In genomic region chr3:52537726-52538421, GRCh38 we compare ENCODE assay signal across 8 cellular contexts. TPM values are rescaled to one million over a fixed set of nuclear protein-coding genes. Genes with fewer than 3 reads are reported as not detected.
DNase-seq lines count a peak whose midpoint lies in the region; ATAC-seq and TF ChIP-seq lines count a peak whose summit lies in the region.

No MANE protein-coding gene starts in this region.

- H3F3A ChIP-seq in SK-N-SH (replicated peaks; ENCODE audit: insufficient read depth): peaks cover 42% of the 10 kb centered on the region

- peaks cover 77% of the 10 kb centered on the region for H3K79me2 ChIP-seq in SK-N-SH (ENCODE audit: insufficient read depth)

- TF ChIP-seq POLR2A in stomach (IDR thresholded peaks at IDR 0.05): no peak

- H3K4me2 ChIP-seq in SK-N-SH: peak overlapping the region; percentile 94

- peak overlapping the region; percentile 84 to 87; a peak in 2 of 4 replicates for H3K27ac ChIP-seq in SK-N-SH (ENCODE audit: low read depth in 2 of 2, low read length in 1 of 2)
- H3K27ac ChIP-seq in iPS-20b (ENCODE audit: low read length): no peak overlapping the region
- H3K27ac ChIP-seq in stomach: peak overlapping the region in 4 of 5 donors; percentile 89 to 96 (median 90)

- peak overlapping the region; percentile 96 to 99 for H3K4me3 Mint-ChIP-seq in activated T-cell treated with anti-CD3 and anti-CD28 coated beads, Interleukin-2, amount 50 U/mL, for 72 hours

- TF ChIP-seq RAD21 in SK-N-SH (IDR thresholded peaks at IDR 0.05; ENCODE audit: low read length): no peak

- peaks cover 47% of the 10 kb centered on the region for H3K4me1 Mint-ChIP-seq in activated T-cell treated with anti-CD3 and anti-CD28 coated beads, Interleukin-2, amount 50 U/mL, for 72 hours (ENCODE audit: low read depth)

- 84% methylated on average over 7 of the region's 7 CpGs for WGBS in SK-N-SH (ENCODE audit: low lambda C conversion rate)
- 70 to 77% (median 76%) methylated on average over 7 of the region's 7 CpGs for WGBS in stomach, 5 donors

- peaks cover 8 to 9% of the 10 kb centered on the region in 2 donors for H3K36me3 Mint-ChIP-seq in activated T-cell treated with anti-CD3 and anti-CD28 coated beads, Interleukin-2, amount 50 U/mL, for 72 hours (ENCODE audit: insufficient read depth in 2 of 2)

- H4K20me1 ChIP-seq in SK-N-SH (ENCODE audit: insufficient read depth): peaks cover 27% of the 10 kb centered on the region

- H3K4me1 ChIP-seq in SK-N-SH (ENCODE audit: control insufficient read depth in 1 of 2, insufficient read depth in 2 of 2, low read depth in 1 of 2, low read length in 1 of 2) (peaks cover 11 to 34% of the 10 kb centered on the region in 2 experiments), iPS-20b (ENCODE audit: insufficient read depth, low read length) (peaks cover 8% of the 10 kb centered on the region), stomach (peaks cover 34 to 70% (median 55%) of the 10 kb centered on the region in 4 donors)

- TF ChIP-seq CTCF in SK-N-SH (IDR thresholded peaks at IDR 0.05) (no peak), stomach (IDR thresholded peaks at IDR 0.05) (no peak)

- H3K4me3 ChIP-seq in SK-N-SH (ENCODE audit: low read depth in 2 of 2, low read length in 1 of 2) (peak overlapping the region; percentile 83 to 94), iPS-20b (ENCODE audit: low read length) (peak overlapping the region; percentile 91), stomach (peak overlapping the region; percentile 68 to 81 (median 79))

- peaks cover 0 to 3% of the 10 kb centered on the region in 2 donors for H3K9me3 Mint-ChIP-seq in activated T-cell treated with anti-CD3 and anti-CD28 coated beads, Interleukin-2, amount 50 U/mL, for 72 hours

- no peaks in the 10 kb centered on the region for H3K9me2 ChIP-seq in SK-N-SH

- H3K36me3 ChIP-seq in SK-N-SH (replicated peaks in 1 of 2; ENCODE audit: control insufficient read depth in 1 of 2, insufficient read depth in 2 of 2, low read length in 1 of 2) (peaks cover 17 to 19% of the 10 kb centered on the region in 2 experiments), iPS-20b (ENCODE audit: insufficient read depth, low read depth, low read length) (peaks cover 31% of the 10 kb centered on the region), stomach (peaks cover 0 to 26% (median 17%) of the 10 kb centered on the region in 4 donors)

- ATAC-seq in SK-N-SH treated with all-trans-retinoic acid at 6 μM for 48 hours (no peak), GM21786 (IDR thresholded peaks at IDR 0.05; ENCODE audit: unreplicated experiment) (no peak)
- ATAC-seq in activated T-cell treated with anti-CD3 and anti-CD28 coated beads, Interleukin-2, amount 50 U/mL, for 72 hours (replicated peaks in 1 of 2): no peak

- TF ChIP-seq EP300 in SK-N-SH (IDR thresholded peaks at IDR 0.05; ENCODE audit: borderline replicate concordance in 1 of 2, low read depth in 1 of 2, low read length in 1 of 2): no peak
- TF ChIP-seq EP300 in stomach (IDR thresholded peaks at IDR 0.05): no peak

- H2AFZ ChIP-seq in SK-N-SH (ENCODE audit: low read depth): no peak overlapping the region

- intact Hi-C loops in stomach (cut with DNase I; ENCODE audit: low total_unique reads): no loop called here

- H3K27ac Mint-ChIP-seq in activated T-cell treated with anti-CD3 and anti-CD28 coated beads, Interleukin-2, amount 50 U/mL, for 72 hours: peak overlapping the region; percentile 34

- POLR2A ChIA-PET in SK-N-SH (lab: Yijun Ruan, JAX): interaction anchor here (1.2 kb wide), 1 partner anchor 65 kb away, joined by 4 read pairs; no protein-coding TSS in a partner anchor

- no peaks in the 10 kb centered on the region for H3K27me3 ChIP-seq in SK-N-SH (ENCODE audit: insufficient read depth)
- no peaks in the 10 kb centered on the region for H3K27me3 ChIP-seq in iPS-20b (ENCODE audit: insufficient read depth, low read length)
- peaks cover 0 to 11% (median 0%) of the 10 kb centered on the region in 3 donors for H3K27me3 ChIP-seq in stomach

- CTCF ChIA-PET in SK-N-SH (lab: Yijun Ruan, JAX): interaction anchor here (1.2 kb wide), 1 partner anchor 67 kb away, joined by 4 read pairs; no protein-coding TSS in a partner anchor

- no peaks in the 10 kb centered on the region for H3K27me3 Mint-ChIP-seq in activated T-cell treated with anti-CD3 and anti-CD28 coated beads, Interleukin-2, amount 50 U/mL, for 72 hours (ENCODE audit: low read depth)

- DNase-seq in SK-N-SH (no peak), stomach (no peak), middle frontal gyrus (ENCODE audit: extremely low spot score, low spot score) (no peak), NCI-H2171 (lab: John Stamatoyannopoulos, UW) (no peak)
- no peak for DNase-seq in activated T-cell treated with anti-CD3 and anti-CD28 coated beads, Interleukin-2, amount 50 U/mL, for 72 hours

- H3K9ac ChIP-seq in SK-N-SH (peak overlapping the region; percentile 95), iPS-20b (ENCODE audit: low read depth, low read length) (peak overlapping the region; percentile 94; the same call in 1 of the 2 replicates)

- H3K9me3 ChIP-seq in SK-N-SH: no peaks in the 10 kb centered on the region
- H3K9me3 ChIP-seq in iPS-20b (ENCODE audit: insufficient read depth, low read depth, low read length): no peaks in the 10 kb centered on the region
- no peaks in the 10 kb centered on the region for H3K9me3 ChIP-seq in stomach

TF ChIP-seq in SK-N-SH, 30 proteins besides CTCF, POLR2A, EP300 and RAD21 (continues in another document):
- TF ChIP-seq TEAD4 (IDR thresholded peaks at IDR 0.05; ENCODE audit: borderline replicate concordance, insufficient read depth) (no peak), RCOR1 (IDR thresholded peaks at IDR 0.05; ENCODE audit: low read length) (no peak), TAF1 (IDR thresholded peaks at IDR 0.05; ENCODE audit: borderline replicate concordance, low read depth, low read length) (no peak), EZH2phosphoT487 (IDR thresholded peaks at IDR 0.05; ENCODE audit: borderline replicate concordance, low read depth) (no peak), TCF12 (IDR thresholded peaks at IDR 0.05) (no peak), MXI1 (IDR thresholded peaks at IDR 0.05; ENCODE audit: low read depth, low read length) (no peak), FOXJ3 (CRISPR knock-in tag; IDR thresholded peaks at IDR 0.05) (no peak), PBX3 (IDR thresholded peaks at IDR 0.05) (no peak), ELF1 (IDR thresholded peaks at IDR 0.05) (no peak), SIN3A (IDR thresholded peaks at IDR 0.05; ENCODE audit: borderline replicate concordance, low read depth, low read length) (no peak)

TF ChIP-seq in SK-N-SH treated with all-trans-retinoic acid at 6 μM for 48 hours, 23 proteins besides CTCF, POLR2A, EP300 and RAD21 (continues in another document):
- TF ChIP-seq ARNTL (CRISPR knock-in tag; IDR thresholded peaks at IDR 0.05; ENCODE audit: borderline replicate concordance, low read depth) (no peak), BACH2 (CRISPR knock-in tag; IDR thresholded peaks at IDR 0.05; ENCODE audit: borderline replicate concordance) (no peak), PATZ1 (CRISPR knock-in tag; IDR thresholded peaks at IDR 0.05; ENCODE audit: borderline replicate concordance) (no peak), PPARA (CRISPR knock-in tag; IDR thresholded peaks at IDR 0.05; ENCODE audit: borderline replicate concordance) (no peak), ISL1 (CRISPR knock-in tag; IDR thresholded peaks at IDR 0.05) (no peak), TOX (CRISPR knock-in tag; IDR thresholded peaks at IDR 0.05; ENCODE audit: borderline replicate concordance) (no peak), TCF4 (CRISPR knock-in tag; IDR thresholded peaks at IDR 0.05; ENCODE audit: borderline replicate concordance) (no peak), ZC3H10 (CRISPR knock-in tag; IDR thresholded peaks at IDR 0.05) (no peak), CSDC2 (CRISPR knock-in tag; IDR thresholded peaks at IDR 0.05) (no peak), ZFP30 (CRISPR knock-in tag; IDR thresholded peaks at IDR 0.05) (no peak), RARB (CRISPR knock-in tag; IDR thresholded peaks at IDR 0.05) (no peak)

RNA-seq across cellular contexts. Expression of gene UQCC5, which starts 1.5 kb away (rescaled TPM):
- 43.8 and 124 TPM in 2 replicates for polyA plus RNA-seq in SK-N-SH (2012; rRNA removed)
- polyA plus RNA-seq in SK-N-SH (2012; cell fraction: cytosol; rRNA removed): 66.8 and 89.4 TPM in 2 replicates
- 25.8 and 41.7 TPM in 2 replicates for polyA plus RNA-seq in SK-N-SH (2012; cell fraction: nucleus; rRNA removed)
- 1 to 10 TPM; 7.4 to 8.9 TPM for total RNA-seq in activated T-cell treated with anti-CD3 and anti-CD28 coated beads, Interleukin-2, amount 50 U/mL, for 72 hours
- total RNA-seq in stomach: 10 to 100 TPM in 1 of 5 donors, 1 to 10 TPM in 2, not detected in 2; 1.3 to 26.3 (median 2.8) TPM
- 10 to 100 TPM; 22.7 to 58.5 (median 25.3) TPM for polyA plus RNA-seq in stomach

RNA-seq across cellular contexts. Expression of gene NT5DC2, which starts 4.2 kb away (rescaled TPM):
- polyA plus RNA-seq in SK-N-SH (2012; rRNA removed) (93.9 and 113 TPM in 2 replicates), stomach (10 to 100 TPM; 15.6 to 56.2 (median 27.7) TPM)
- polyA plus RNA-seq in SK-N-SH (2012; cell fraction: cytosol; rRNA removed): 67.9 and 104 TPM in 2 replicates
- 140 and 176 TPM in 2 replicates for polyA plus RNA-seq in SK-N-SH (2012; cell fraction: nucleus; rRNA removed)
- total RNA-seq in activated T-cell treated with anti-CD3 and anti-CD28 coated beads, Interleukin-2, amount 50 U/mL, for 72 hours: 10 to 100 TPM; 23.5 to 24.3 TPM
- total RNA-seq in stomach: 10 to 100 TPM in 4 of 5 donors, 1 to 10 TPM in 1; 4.6 to 26.8 (median 19.5) TPM

RNA-seq across cellular contexts. Expression of gene STAB1, which starts 42.7 kb away (rescaled TPM):
- polyA plus RNA-seq in SK-N-SH (2012; rRNA removed): 0.03 and 0.05 TPM in 2 replicates
- polyA plus RNA-seq in SK-N-SH (2012; cell fraction: cytosol; rRNA removed): 0.01 TPM in 2 replicates
- 0.12 and 0.32 TPM in 2 replicates for polyA plus RNA-seq in SK-N-SH (2012; cell fraction: nucleus; rRNA removed)
- under 1 TPM; 0.12 to 0.19 TPM for total RNA-seq in activated T-cell treated with anti-CD3 and anti-CD28 coated beads, Interleukin-2, amount 50 U/mL, for 72 hours
- total RNA-seq in stomach: 100 to 1,000 TPM in 2 of 5 donors, 10 to 100 TPM in 3; 51.6 to 295 (median 79.9) TPM
- 10 to 100 TPM; 33.7 to 55.3 (median 48.6) TPM for polyA plus RNA-seq in stomach

Comparison
In these comparisons a context has a peak if more than half of its experiments do, and no peak if none do; other contexts are left out.
1. RNA of gene STAB1, which starts 42.7 kb away (total RNA-seq): 51.6 to 295 TPM in stomach; 0.12 to 0.19 TPM in activated T-cell treated with anti-CD3 and anti-CD28 coated beads, Interleukin-2, amount 50 U/mL, for 72 hours; every median in the first group is over 10 times any median in the second.
2. Peak in every context shown above with its lines, with median percentiles within 50 percentile points of each other: H3K4me3 ChIP-seq.